Comparison of ENCODE assay signal across 8 cellular contexts in genomic region chr19:12867120-12868099, GRCh38. TPM values are rescaled to one million over a fixed set of nuclear protein-coding genes. Genes with fewer than 3 reads are reported as not detected.
A peak's percentile ranks its signal among the peaks of the same experiment; 100 is the strongest.
DNase-seq lines count a peak whose midpoint lies in the region; ATAC-seq, FAIRE-seq and TF ChIP-seq lines count a peak whose summit lies in the region.

No MANE protein-coding gene starts in this region.

- H3K27me3 Mint-ChIP-seq in activated T-helper 2 cell treated with anti-CD3 and anti-CD28 coated beads, Interferon-gamma antibody, Interleukin-2, Interleukin-4, amounts not matched to agents 10 μg/mL and 5 μg/mL and 100 μg/mL, durations not matched to agents 14 hours and 24 hours and 36 hours (ENCODE audit: low read depth): no peaks in the 10 kb centered on the region

- WGBS in gastroesophageal sphincter (ENCODE audit: low coverage in 1 of 2), 2 donors: 7 to 43% methylated on average over 6 to 15 of the region's 51 CpGs
- 9 to 12% (median 12%) methylated on average over 42 to 51 of the region's 51 CpGs for WGBS in psoas muscle, 3 donors

- peak; percentile 73 for FAIRE-seq in GM18507 (lab: Jason Lieb, UNC)

- peak overlapping the region; percentile 69 for H3K4me3 Mint-ChIP-seq in activated T-helper 2 cell treated with anti-CD3 and anti-CD28 coated beads, Interferon-gamma antibody, Interleukin-2, Interleukin-4, amounts not matched to agents 10 μg/mL and 5 μg/mL and 100 μg/mL, durations not matched to agents 14 hours and 24 hours and 36 hours (ENCODE audit: low read depth)

- no peaks in the 10 kb centered on the region for H3K9me3 Mint-ChIP-seq in activated T-helper 2 cell treated with anti-CD3 and anti-CD28 coated beads, Interferon-gamma antibody, Interleukin-2, Interleukin-4, amounts not matched to agents 10 μg/mL and 5 μg/mL and 100 μg/mL, durations not matched to agents 14 hours and 24 hours and 36 hours

- ATAC-seq in gastroesophageal sphincter (peak; percentile 40), psoas muscle (peak in 3 of 4 donors; percentile 39 to 57 (median 48)), GM19324 (IDR thresholded peaks at IDR 0.05; ENCODE audit: low FRiP score, unreplicated experiment) (no peak)

- H3K4me3 ChIP-seq in gastroesophageal sphincter (peak overlapping the region; percentile 4 to 44), psoas muscle (peak overlapping the region; percentile 46)

- peaks cover 7% of the 10 kb centered on the region for H3K36me3 Mint-ChIP-seq in activated T-helper 2 cell treated with anti-CD3 and anti-CD28 coated beads, Interferon-gamma antibody, Interleukin-2, Interleukin-4, amounts not matched to agents 10 μg/mL and 5 μg/mL and 100 μg/mL, durations not matched to agents 14 hours and 24 hours and 36 hours (ENCODE audit: low read depth)

- H3K27ac Mint-ChIP-seq in activated T-helper 2 cell treated with anti-CD3 and anti-CD28 coated beads, Interferon-gamma antibody, Interleukin-2, Interleukin-4, amounts not matched to agents 10 μg/mL and 5 μg/mL and 100 μg/mL, durations not matched to agents 14 hours and 24 hours and 36 hours: peak overlapping the region; percentile 30

- no peaks in the 10 kb centered on the region for H3K36me3 ChIP-seq in gastroesophageal sphincter
- no peaks in the 10 kb centered on the region for H3K36me3 ChIP-seq in psoas muscle (ENCODE audit: insufficient read depth in 1 of 2, low read depth in 1 of 2)

- H3K9me3 ChIP-seq in gastroesophageal sphincter (no peaks in the 10 kb centered on the region), psoas muscle (no peaks in the 10 kb centered on the region)

- H3K4me1 Mint-ChIP-seq in activated T-helper 2 cell treated with anti-CD3 and anti-CD28 coated beads, Interferon-gamma antibody, Interleukin-2, Interleukin-4, amounts not matched to agents 10 μg/mL and 5 μg/mL and 100 μg/mL, durations not matched to agents 14 hours and 24 hours and 36 hours (ENCODE audit: low read depth): peaks cover 9% of the 10 kb centered on the region

- peaks cover 0 to 13% (median 5%) of the 10 kb centered on the region in 3 donors for H3K4me1 ChIP-seq in gastroesophageal sphincter
- H3K4me1 ChIP-seq in psoas muscle: peaks cover 4% of the 10 kb centered on the region

- H3K27ac ChIP-seq in gastroesophageal sphincter: no peak overlapping the region
- H3K27ac ChIP-seq in psoas muscle: no peak overlapping the region

- intact Hi-C loops in activated T-helper 2 cell treated with anti-CD3 and anti-CD28 coated beads, Interferon-gamma antibody, Interleukin-2, Interleukin-4, amounts not matched to agents 10 μg/mL and 5 μg/mL and 100 μg/mL, durations not matched to agents 14 hours and 24 hours and 36 hours (cut with micrococcal nuclease): no loop called here
- intact Hi-C loops in psoas muscle (cut with DNase I): no loop called here

- TF ChIP-seq EP300 in gastroesophageal sphincter (IDR thresholded peaks at IDR 0.05): no peak

- H3K27me3 ChIP-seq in gastroesophageal sphincter (peaks cover 33% of the 10 kb centered on the region), psoas muscle (ENCODE audit: insufficient read depth in 3 of 3, low read length in 2 of 3) (peaks cover 0 to 11% (median 6%) of the 10 kb centered on the region in 3 donors)

- TF ChIP-seq POLR2A in gastroesophageal sphincter (IDR thresholded peaks at IDR 0.05): no peak

- TF ChIP-seq CTCF in gastroesophageal sphincter (IDR thresholded peaks at IDR 0.05) (no peak), psoas muscle (IDR thresholded peaks at IDR 0.05) (no peak)

- DNase-seq in GM18507 (ENCODE audit: extremely low spot score, insufficient read length, low read depth) (peak; percentile 88), NCI-H2196 treated with DMSO at 0.1 percent for 48 hours (lab: John Stamatoyannopoulos, UW; ENCODE audit: unreplicated experiment) (peak; percentile 85), psoas muscle (peak; percentile 43 to 66), HCEC 1CT (no peak), SHP77 treated with DMSO at 0.1 percent for 48 hours (lab: John Stamatoyannopoulos, UW) (no peak)
- DNase-seq in activated T-helper 2 cell treated with anti-CD3 and anti-CD28 coated beads, Interferon-gamma antibody, Interleukin-2, Interleukin-4, amounts not matched to agents 10 μg/mL and 5 μg/mL and 100 μg/mL, durations not matched to agents 14 hours and 24 hours and 36 hours (ENCODE audit: low spot score): peak; percentile 73

RNA-seq across cellular contexts. Expression of gene DNASE2, which starts 13.8 kb away (rescaled TPM):
- 21.9 and 25.6 TPM in 2 replicates for total RNA-seq in activated T-helper 2 cell treated with anti-CD3 and anti-CD28 coated beads, Interferon-gamma antibody, Interleukin-2, Interleukin-4, amounts not matched to agents 10 μg/mL and 5 μg/mL and 100 μg/mL, durations not matched to agents 14 hours and 24 hours and 36 hours
- total RNA-seq in gastroesophageal sphincter: 10 to 100 TPM; 22.3 to 37.1 (median 32.9) TPM
- total RNA-seq in psoas muscle: 10 to 100 TPM in 2 of 4 donors, 1 to 10 TPM in 2; 5.5 to 23.0 (median 13.1) TPM
- 10 to 100 TPM in 1 of 3 donors, 1 to 10 TPM in 2; 5.9 to 14.8 (median 7.5) TPM for polyA plus RNA-seq in psoas muscle

RNA-seq across cellular contexts. Expression of gene KLF1, which starts 19.6 kb away (rescaled TPM):
- 0.62 and 0.97 TPM in 2 replicates for total RNA-seq in activated T-helper 2 cell treated with anti-CD3 and anti-CD28 coated beads, Interferon-gamma antibody, Interleukin-2, Interleukin-4, amounts not matched to agents 10 μg/mL and 5 μg/mL and 100 μg/mL, durations not matched to agents 14 hours and 24 hours and 36 hours
- total RNA-seq in gastroesophageal sphincter (not detected), psoas muscle (under 1 TPM in 2 of 4 donors, not detected in 2; 0.34 to 0.37 TPM)
- under 1 TPM in 1 of 3 donors, not detected in 2; 0.18 TPM for polyA plus RNA-seq in psoas muscle

RNA-seq across cellular contexts. Expression of gene GCDH, which starts 23.6 kb away (rescaled TPM):
- 51.6 and 53.2 TPM in 2 replicates for total RNA-seq in activated T-helper 2 cell treated with anti-CD3 and anti-CD28 coated beads, Interferon-gamma antibody, Interleukin-2, Interleukin-4, amounts not matched to agents 10 μg/mL and 5 μg/mL and 100 μg/mL, durations not matched to agents 14 hours and 24 hours and 36 hours
- 10 to 100 TPM; 46.7 to 87.6 (median 56.3) TPM for total RNA-seq in gastroesophageal sphincter
- total RNA-seq in psoas muscle: 10 to 100 TPM; 18.9 to 45.2 (median 31.2) TPM
- polyA plus RNA-seq in psoas muscle: 10 to 100 TPM; 21.1 to 28.8 (median 21.9) TPM

RNA-seq across cellular contexts. Expression of gene MAST1, which starts 29.1 kb away (rescaled TPM):
- total RNA-seq in activated T-helper 2 cell treated with anti-CD3 and anti-CD28 coated beads, Interferon-gamma antibody, Interleukin-2, Interleukin-4, amounts not matched to agents 10 μg/mL and 5 μg/mL and 100 μg/mL, durations not matched to agents 14 hours and 24 hours and 36 hours: 5.2 and 6.5 TPM in 2 replicates
- total RNA-seq in gastroesophageal sphincter (1 to 10 TPM in 1 of 4 donors, under 1 TPM in 1, not detected in 2; 0.15 to 1.5 TPM), psoas muscle (not detected)
- under 1 TPM; 0.09 to 0.13 (median 0.10) TPM for polyA plus RNA-seq in psoas muscle

RNA-seq across cellular contexts. Expression of gene RTBDN, which starts 33.0 kb away (rescaled TPM):
- total RNA-seq in activated T-helper 2 cell treated with anti-CD3 and anti-CD28 coated beads, Interferon-gamma antibody, Interleukin-2, Interleukin-4, amounts not matched to agents 10 μg/mL and 5 μg/mL and 100 μg/mL, durations not matched to agents 14 hours and 24 hours and 36 hours: not detected in 2 replicates
- 1 to 10 TPM in 1 of 4 donors, not detected in 3; 1.1 TPM for total RNA-seq in gastroesophageal sphincter
- total RNA-seq in psoas muscle: not detected
- polyA plus RNA-seq in psoas muscle: under 1 TPM in 1 of 3 donors, not detected in 2; 0.05 TPM

Comparison
In these comparisons a context has a peak if more than half of its experiments do, and no peak if none do; other contexts are left out.
1. DNase-seq: peak in GM18507 (single experiment), NCI-H2196 treated with DMSO at 0.1 percent for 48 hours (single experiment), activated T-helper 2 cell treated with anti-CD3 and anti-CD28 coated beads, Interferon-gamma antibody, Interleukin-2, Interleukin-4, amounts not matched to agents 10 μg/mL and 5 μg/mL and 100 μg/mL, durations not matched to agents 14 hours and 24 hours and 36 hours (single experiment) and psoas muscle (2 of 2); none in HCEC 1CT (single experiment) and SHP77 treated with DMSO at 0.1 percent for 48 hours (single experiment).